Comparison of ENCODE assay signal across 1 cellular context in the genomic region with DNA sequence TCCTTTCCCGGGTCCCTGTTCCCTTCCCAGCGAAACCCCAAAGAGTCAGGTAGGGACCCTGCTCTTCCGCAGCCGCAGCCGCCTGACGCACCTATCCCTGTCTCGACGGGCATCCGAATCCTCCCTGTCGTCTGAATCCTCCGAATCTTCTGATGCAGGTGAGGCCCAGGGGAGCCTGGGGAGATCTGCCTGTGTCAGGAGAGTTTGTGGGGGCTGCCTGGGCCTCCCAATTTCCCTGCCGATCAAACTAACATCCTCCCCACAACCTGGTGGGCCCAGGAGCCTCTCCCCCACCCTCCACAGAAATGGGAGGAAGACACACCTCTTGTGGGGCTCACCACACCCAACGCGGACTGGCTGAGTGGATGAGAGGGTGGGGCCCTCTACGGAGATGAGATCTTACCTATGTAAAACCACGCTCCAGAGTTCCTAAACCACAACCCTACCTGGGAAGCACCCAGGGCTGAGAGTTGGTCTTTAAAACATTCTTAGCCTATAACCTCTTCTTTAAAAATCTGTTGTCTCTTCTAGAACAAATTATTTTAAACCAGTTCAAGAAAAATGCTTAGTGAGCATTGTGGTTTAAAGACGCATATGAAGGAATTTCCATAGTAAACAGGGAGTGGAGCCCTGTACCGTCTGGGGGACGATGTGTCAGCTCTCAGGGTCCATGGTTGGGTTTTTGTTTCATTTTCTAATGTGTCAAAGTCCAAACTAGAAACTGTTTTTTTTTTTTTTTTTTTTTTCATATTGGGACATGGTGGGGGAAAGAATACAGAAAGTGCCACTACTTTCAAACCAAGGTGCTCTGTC.
TF ChIP-seq lines count a peak whose summit lies in the region.

No MANE protein-coding gene starts in this region.

TF ChIP-seq in HepG2, 621 proteins besides CTCF, POLR2A, EP300 and RAD21 (continued from another document and continues in another):
- TF ChIP-seq, protein P1, sequence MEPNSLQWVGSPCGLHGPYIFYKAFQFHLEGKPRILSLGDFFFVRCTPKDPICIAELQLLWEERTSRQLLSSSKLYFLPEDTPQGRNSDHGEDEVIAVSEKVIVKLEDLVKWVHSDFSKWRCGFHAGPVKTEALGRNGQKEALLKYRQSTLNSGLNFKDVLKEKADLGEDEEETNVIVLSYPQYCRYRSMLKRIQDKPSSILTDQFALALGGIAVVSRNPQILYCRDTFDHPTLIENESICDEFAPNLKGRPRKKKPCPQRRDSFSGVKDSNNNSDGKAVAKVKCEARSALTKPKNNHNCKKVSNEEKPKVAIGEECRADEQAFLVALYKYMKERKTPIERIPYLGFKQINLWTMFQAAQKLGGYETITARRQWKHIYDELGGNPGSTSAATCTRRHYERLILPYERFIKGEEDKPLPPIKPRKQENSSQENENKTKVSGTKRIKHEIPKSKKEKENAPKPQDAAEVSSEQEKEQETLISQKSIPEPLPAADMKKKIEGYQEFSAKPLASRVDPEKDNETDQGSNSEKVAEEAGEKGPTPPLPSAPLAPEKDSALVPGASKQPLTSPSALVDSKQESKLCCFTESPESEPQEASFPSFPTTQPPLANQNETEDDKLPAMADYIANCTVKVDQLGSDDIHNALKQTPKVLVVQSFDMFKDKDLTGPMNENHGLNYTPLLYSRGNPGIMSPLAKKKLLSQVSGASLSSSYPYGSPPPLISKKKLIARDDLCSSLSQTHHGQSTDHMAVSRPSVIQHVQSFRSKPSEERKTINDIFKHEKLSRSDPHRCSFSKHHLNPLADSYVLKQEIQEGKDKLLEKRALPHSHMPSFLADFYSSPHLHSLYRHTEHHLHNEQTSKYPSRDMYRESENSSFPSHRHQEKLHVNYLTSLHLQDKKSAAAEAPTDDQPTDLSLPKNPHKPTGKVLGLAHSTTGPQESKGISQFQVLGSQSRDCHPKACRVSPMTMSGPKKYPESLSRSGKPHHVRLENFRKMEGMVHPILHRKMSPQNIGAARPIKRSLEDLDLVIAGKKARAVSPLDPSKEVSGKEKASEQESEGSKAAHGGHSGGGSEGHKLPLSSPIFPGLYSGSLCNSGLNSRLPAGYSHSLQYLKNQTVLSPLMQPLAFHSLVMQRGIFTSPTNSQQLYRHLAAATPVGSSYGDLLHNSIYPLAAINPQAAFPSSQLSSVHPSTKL (CRISPR knock-in tag; IDR thresholded peaks at IDR 0.05) = no peak
- TF ChIP-seq BORCS8-MEF2B (CRISPR knock-in tag; IDR thresholded peaks at IDR 0.05) (no peak), MAFK (conservative IDR thresholded peaks at IDR 0.05 in 1 of 2, IDR thresholded peaks at IDR 0.05 in 1 of 2; ENCODE audit: low read length in 2 of 2) (peak; percentile 91 to 97), KDM5B (CRISPR knock-in tag; IDR thresholded peaks at IDR 0.05; ENCODE audit: borderline replicate concordance) (no peak), EHMT2 (IDR thresholded peaks at IDR 0.05; ENCODE audit: borderline replicate concordance, low read depth, low read length) (no peak), CHD2 (IDR thresholded peaks at IDR 0.05; ENCODE audit: low read depth, low read length) (no peak), ZNF816 (CRISPR knock-in tag; IDR thresholded peaks at IDR 0.05; ENCODE audit: borderline replicate concordance) (no peak), FOXM1 (CRISPR knock-in tag; IDR thresholded peaks at IDR 0.05) (no peak), ETV6 (CRISPR knock-in tag; conservative IDR thresholded peaks at IDR 0.05) (no peak), ZNF468 (CRISPR knock-in tag; IDR thresholded peaks at IDR 0.05) (no peak), SOX6 (IDR thresholded peaks at IDR 0.05) (no peak), SOX6 (CRISPR knock-in tag; IDR thresholded peaks at IDR 0.05) (0 out of 2 replicates have a peak, but pooled peaks have one; percentile 39), SOX13 (IDR thresholded peaks at IDR 0.05) (no peak), SOX13 (CRISPR knock-in tag; conservative IDR thresholded peaks at IDR 0.05 in 1 of 2, IDR thresholded peaks at IDR 0.05 in 1 of 2) (no peak), HOXA9 (CRISPR knock-in tag; IDR thresholded peaks at IDR 0.05; ENCODE audit: borderline replicate concordance) (no peak), HIVEP1 (CRISPR knock-in tag; IDR thresholded peaks at IDR 0.05) (0 out of 2 replicates have a peak, but pooled peaks have one; percentile 39), NBN (conservative IDR thresholded peaks at IDR 0.05) (no peak), ZNF296 (CRISPR knock-in tag; conservative IDR thresholded peaks at IDR 0.05) (no peak), MAFF (IDR thresholded peaks at IDR 0.05; ENCODE audit: low read depth, low read length) (peak; percentile 93), YEATS4 (CRISPR knock-in tag; IDR thresholded peaks at IDR 0.05; ENCODE audit: borderline replicate concordance) (0 out of 2 replicates have a peak, but pooled peaks have one; percentile 16), RXRA (CRISPR knock-in tag; IDR thresholded peaks at IDR 0.05) (no peak), POLR2AphosphoS2 (IDR thresholded peaks at IDR 0.05; ENCODE audit: low read depth, low read length) (no peak), ZEB1 (IDR thresholded peaks at IDR 0.05; ENCODE audit: insufficient replicate concordance, low read depth) (peak; percentile 66), FOXA1 (IDR thresholded peaks at IDR 0.05) (no peak), FOXA1 (CRISPR knock-in tag; IDR thresholded peaks at IDR 0.05) (peak; percentile 71), ZNF12 (CRISPR knock-in tag; IDR thresholded peaks at IDR 0.05) (no peak), NR2F2 (IDR thresholded peaks at IDR 0.05; ENCODE audit: borderline replicate concordance, low read depth) (no peak), ZZZ3 (CRISPR knock-in tag; IDR thresholded peaks at IDR 0.05; ENCODE audit: borderline replicate concordance) (no peak), SALL1 (CRISPR knock-in tag; IDR thresholded peaks at IDR 0.05) (peak; percentile 40; the same call in 1 of the 2 replicates), ZSCAN31 (CRISPR knock-in tag; IDR thresholded peaks at IDR 0.05; ENCODE audit: low read depth) (no peak), ZSCAN9 (CRISPR knock-in tag; IDR thresholded peaks at IDR 0.05; ENCODE audit: borderline replicate concordance) (0 out of 2 replicates have a peak, but pooled peaks have one; percentile 17), DNMT3B (CRISPR knock-in tag; conservative IDR thresholded peaks at IDR 0.05) (no peak), ZNF563 (CRISPR knock-in tag; IDR thresholded peaks at IDR 0.05) (peak; percentile 40; the same call in 1 of the 2 replicates), ZFAT (CRISPR knock-in tag; conservative IDR thresholded peaks at IDR 0.05) (no peak), ZNF777 (CRISPR knock-in tag; IDR thresholded peaks at IDR 0.05) (peak; percentile 72), RFX5 (IDR thresholded peaks at IDR 0.05; ENCODE audit: low read depth, low read length) (no peak), RFXAP (CRISPR knock-in tag; IDR thresholded peaks at IDR 0.05; ENCODE audit: borderline replicate concordance) (no peak)
- TF ChIP-seq, protein P2, sequence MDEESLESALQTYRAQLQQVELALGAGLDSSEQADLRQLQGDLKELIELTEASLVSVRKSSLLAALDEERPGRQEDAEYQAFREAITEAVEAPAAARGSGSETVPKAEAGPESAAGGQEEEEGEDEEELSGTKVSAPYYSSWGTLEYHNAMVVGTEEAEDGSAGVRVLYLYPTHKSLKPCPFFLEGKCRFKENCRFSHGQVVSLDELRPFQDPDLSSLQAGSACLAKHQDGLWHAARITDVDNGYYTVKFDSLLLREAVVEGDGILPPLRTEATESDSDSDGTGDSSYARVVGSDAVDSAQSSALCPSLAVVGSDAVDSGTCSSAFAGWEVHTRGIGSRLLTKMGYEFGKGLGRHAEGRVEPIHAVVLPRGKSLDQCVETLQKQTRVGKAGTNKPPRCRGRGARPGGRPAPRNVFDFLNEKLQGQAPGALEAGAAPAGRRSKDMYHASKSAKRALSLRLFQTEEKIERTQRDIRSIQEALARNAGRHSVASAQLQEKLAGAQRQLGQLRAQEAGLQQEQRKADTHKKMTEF (CRISPR knock-in tag; IDR thresholded peaks at IDR 0.05) = 0 out of 2 replicates have a peak, but pooled peaks have one; percentile 12
- TF ChIP-seq, protein P3, sequence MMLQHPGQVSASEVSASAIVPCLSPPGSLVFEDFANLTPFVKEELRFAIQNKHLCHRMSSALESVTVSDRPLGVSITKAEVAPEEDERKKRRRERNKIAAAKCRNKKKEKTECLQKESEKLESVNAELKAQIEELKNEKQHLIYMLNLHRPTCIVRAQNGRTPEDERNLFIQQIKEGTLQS (CRISPR knock-in tag; IDR thresholded peaks at IDR 0.05) = peak; percentile 23; the same call in 1 of the 2 replicates
- TF ChIP-seq, protein P4, sequence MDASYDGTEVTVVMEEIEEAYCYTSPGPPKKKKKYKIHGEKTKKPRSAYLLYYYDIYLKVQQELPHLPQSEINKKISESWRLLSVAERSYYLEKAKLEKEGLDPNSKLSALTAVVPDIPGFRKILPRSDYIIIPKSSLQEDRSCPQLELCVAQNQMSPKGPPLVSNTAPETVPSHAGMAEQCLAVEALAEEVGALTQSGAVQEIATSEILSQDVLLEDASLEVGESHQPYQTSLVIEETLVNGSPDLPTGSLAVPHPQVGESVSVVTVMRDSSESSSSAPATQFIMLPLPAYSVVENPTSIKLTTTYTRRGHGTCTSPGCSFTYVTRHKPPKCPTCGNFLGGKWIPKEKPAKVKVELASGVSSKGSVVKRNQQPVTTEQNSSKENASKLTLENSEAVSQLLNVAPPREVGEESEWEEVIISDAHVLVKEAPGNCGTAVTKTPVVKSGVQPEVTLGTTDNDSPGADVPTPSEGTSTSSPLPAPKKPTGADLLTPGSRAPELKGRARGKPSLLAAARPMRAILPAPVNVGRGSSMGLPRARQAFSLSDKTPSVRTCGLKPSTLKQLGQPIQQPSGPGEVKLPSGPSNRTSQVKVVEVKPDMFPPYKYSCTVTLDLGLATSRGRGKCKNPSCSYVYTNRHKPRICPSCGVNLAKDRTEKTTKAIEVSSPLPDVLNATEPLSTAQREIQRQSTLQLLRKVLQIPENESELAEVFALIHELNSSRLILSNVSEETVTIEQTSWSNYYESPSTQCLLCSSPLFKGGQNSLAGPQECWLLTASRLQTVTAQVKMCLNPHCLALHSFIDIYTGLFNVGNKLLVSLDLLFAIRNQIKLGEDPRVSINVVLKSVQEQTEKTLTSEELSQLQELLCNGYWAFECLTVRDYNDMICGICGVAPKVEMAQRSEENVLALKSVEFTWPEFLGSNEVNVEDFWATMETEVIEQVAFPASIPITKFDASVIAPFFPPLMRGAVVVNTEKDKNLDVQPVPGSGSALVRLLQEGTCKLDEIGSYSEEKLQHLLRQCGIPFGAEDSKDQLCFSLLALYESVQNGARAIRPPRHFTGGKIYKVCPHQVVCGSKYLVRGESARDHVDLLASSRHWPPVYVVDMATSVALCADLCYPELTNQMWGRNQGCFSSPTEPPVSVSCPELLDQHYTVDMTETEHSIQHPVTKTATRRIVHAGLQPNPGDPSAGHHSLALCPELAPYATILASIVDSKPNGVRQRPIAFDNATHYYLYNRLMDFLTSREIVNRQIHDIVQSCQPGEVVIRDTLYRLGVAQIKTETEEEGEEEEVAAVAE (CRISPR knock-in tag; IDR thresholded peaks at IDR 0.05; ENCODE audit: borderline replicate concordance) = no peak
- TF ChIP-seq, protein P5, sequence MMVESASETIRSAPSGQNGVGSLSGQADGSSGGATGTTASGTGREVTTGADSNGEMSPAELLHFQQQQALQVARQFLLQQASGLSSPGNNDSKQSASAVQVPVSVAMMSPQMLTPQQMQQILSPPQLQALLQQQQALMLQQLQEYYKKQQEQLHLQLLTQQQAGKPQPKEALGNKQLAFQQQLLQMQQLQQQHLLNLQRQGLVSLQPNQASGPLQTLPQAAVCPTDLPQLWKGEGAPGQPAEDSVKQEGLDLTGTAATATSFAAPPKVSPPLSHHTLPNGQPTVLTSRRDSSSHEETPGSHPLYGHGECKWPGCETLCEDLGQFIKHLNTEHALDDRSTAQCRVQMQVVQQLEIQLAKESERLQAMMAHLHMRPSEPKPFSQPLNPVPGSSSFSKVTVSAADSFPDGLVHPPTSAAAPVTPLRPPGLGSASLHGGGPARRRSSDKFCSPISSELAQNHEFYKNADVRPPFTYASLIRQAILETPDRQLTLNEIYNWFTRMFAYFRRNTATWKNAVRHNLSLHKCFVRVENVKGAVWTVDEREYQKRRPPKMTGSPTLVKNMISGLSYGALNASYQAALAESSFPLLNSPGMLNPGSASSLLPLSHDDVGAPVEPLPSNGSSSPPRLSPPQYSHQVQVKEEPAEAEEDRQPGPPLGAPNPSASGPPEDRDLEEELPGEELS (CRISPR knock-in tag; IDR thresholded peaks at IDR 0.05) = no peak
- TF ChIP-seq, protein P6, sequence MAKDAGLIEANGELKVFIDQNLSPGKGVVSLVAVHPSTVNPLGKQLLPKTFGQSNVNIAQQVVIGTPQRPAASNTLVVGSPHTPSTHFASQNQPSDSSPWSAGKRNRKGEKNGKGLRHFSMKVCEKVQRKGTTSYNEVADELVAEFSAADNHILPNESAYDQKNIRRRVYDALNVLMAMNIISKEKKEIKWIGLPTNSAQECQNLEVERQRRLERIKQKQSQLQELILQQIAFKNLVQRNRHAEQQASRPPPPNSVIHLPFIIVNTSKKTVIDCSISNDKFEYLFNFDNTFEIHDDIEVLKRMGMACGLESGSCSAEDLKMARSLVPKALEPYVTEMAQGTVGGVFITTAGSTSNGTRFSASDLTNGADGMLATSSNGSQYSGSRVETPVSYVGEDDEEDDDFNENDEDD (CRISPR knock-in tag; IDR thresholded peaks at IDR 0.05; ENCODE audit: borderline replicate concordance) = no peak
- TF ChIP-seq, protein P7, sequence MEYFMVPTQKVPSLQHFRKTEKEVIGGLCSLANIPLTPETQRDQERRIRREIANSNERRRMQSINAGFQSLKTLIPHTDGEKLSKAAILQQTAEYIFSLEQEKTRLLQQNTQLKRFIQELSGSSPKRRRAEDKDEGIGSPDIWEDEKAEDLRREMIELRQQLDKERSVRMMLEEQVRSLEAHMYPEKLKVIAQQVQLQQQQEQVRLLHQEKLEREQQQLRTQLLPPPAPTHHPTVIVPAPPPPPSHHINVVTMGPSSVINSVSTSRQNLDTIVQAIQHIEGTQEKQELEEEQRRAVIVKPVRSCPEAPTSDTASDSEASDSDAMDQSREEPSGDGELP (IDR thresholded peaks at IDR 0.05; ENCODE audit: borderline replicate concordance, low read depth) = peak; percentile 24; the same call in 1 of the 2 replicates
- TF ChIP-seq, protein P8, sequence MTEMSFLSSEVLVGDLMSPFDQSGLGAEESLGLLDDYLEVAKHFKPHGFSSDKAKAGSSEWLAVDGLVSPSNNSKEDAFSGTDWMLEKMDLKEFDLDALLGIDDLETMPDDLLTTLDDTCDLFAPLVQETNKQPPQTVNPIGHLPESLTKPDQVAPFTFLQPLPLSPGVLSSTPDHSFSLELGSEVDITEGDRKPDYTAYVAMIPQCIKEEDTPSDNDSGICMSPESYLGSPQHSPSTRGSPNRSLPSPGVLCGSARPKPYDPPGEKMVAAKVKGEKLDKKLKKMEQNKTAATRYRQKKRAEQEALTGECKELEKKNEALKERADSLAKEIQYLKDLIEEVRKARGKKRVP (CRISPR knock-in tag; IDR thresholded peaks at IDR 0.05) = no peak
- TF ChIP-seq, protein P9, sequence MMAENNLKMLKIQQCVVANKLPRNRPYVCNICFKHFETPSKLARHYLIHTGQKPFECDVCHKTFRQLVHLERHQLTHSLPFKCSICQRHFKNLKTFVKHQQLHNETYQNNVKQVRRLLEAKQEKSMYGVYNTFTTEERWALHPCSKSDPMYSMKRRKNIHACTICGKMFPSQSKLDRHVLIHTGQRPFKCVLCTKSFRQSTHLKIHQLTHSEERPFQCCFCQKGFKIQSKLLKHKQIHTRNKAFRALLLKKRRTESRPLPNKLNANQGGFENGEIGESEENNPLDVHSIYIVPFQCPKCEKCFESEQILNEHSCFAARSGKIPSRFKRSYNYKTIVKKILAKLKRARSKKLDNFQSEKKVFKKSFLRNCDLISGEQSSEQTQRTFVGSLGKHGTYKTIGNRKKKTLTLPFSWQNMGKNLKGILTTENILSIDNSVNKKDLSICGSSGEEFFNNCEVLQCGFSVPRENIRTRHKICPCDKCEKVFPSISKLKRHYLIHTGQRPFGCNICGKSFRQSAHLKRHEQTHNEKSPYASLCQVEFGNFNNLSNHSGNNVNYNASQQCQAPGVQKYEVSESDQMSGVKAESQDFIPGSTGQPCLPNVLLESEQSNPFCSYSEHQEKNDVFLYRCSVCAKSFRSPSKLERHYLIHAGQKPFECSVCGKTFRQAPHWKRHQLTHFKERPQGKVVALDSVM (CRISPR knock-in tag; IDR thresholded peaks at IDR 0.05) = no peak
